ENCODE assay signal across 19 cellular contexts in genomic region chr14:55381561-55381960, GRCh38. TPM values are rescaled to one million over a fixed set of nuclear protein-coding genes. Genes with fewer than 3 reads are reported as not detected.
"Had no signal": no experiment of that assay in that cellular context is flagged by ENCODE, and none has a peak within 500 bp of the region (broad histone marks: within the 10 kb centered on the region; RNA-seq: fewer than 3 reads in every experiment).

No MANE protein-coding gene starts in this region.

- H3K4me3 Mint-ChIP-seq: brain; central memory CD8-positive, alpha-beta T cell; neural progenitor cell; type B pancreatic cell had no signal

- H3K9me3 Mint-ChIP-seq: brain; central memory CD8-positive, alpha-beta T cell; neural progenitor cell; type B pancreatic cell had no signal

- H3K27ac ChIP-seq: epithelial cell of prostate, gastroesophageal sphincter, neural progenitor cell, ovary had no signal

- H3K27me3 Mint-ChIP-seq: brain; central memory CD8-positive, alpha-beta T cell; type B pancreatic cell had no signal

- H3K4me3 ChIP-seq: gastroesophageal sphincter, neural progenitor cell, ovary had no signal

- H3K4me1 Mint-ChIP-seq: brain, neural progenitor cell had no signal

- DNase-seq: activated CD4-positive, CD25-positive, alpha-beta regulatory T cell; activated effector memory CD4-positive, alpha-beta T cell treated with anti-CD3 and anti-CD28 coated beads, Interleukin-2, amount 50 U/mL, for 16 hours; amniotic stem cell; effector memory CD4-positive, alpha-beta T cell; kidney glomerular epithelial cell; ovary; Right ventricle myocardium superior; stimulated activated CD4-positive, alpha-beta T cell treated with anti-CD3 and anti-CD28 coated beads, Interleukin-15, amount 100 ng/mL, for 24 hours; substantia nigra had no signal

- H3K9me3 ChIP-seq: gastroesophageal sphincter, ovary had no signal

- H3K27ac Mint-ChIP-seq: brain, neural progenitor cell, type B pancreatic cell had no signal

- ATAC-seq: gastroesophageal sphincter, SK-N-SH treated with all-trans-retinoic acid at 6 μM for 48 hours had no signal

- H3K4me1 ChIP-seq: neural progenitor cell had no signal

- H3K36me3 ChIP-seq: ovary had no signal

- H3K27me3 ChIP-seq: gastroesophageal sphincter, neural progenitor cell, ovary had no signal

RNA-seq across cellular contexts. Expression of gene TBPL2, which starts 58.9 kb away (rescaled TPM):
- total RNA-seq: gastroesophageal sphincter; liver; ovary; renal cortical epithelial cell; Right ventricle myocardium superior; T-helper 1 cell treated with Interleukin-12 subunit alpha and Interleukin-12 subunit beta and Interleukin-4 antibody, amounts not matched to agents 30 ng/mL and 1 ng/mL, for 36 hours had no signal
- polyA plus RNA-seq: liver had no signal
